In genomic region chr1:245378352-245379144, GRCh38 we compare ENCODE assay signal across 11 cellular contexts.
DNase-seq lines count a peak whose midpoint lies in the region; ATAC-seq, FAIRE-seq and TF ChIP-seq lines count a peak whose summit lies in the region.
"Had no signal": no experiment of that assay in that cellular context is flagged by ENCODE, and none has a peak within 500 bp of the region (broad histone marks: within the 10 kb centered on the region; RNA-seq: fewer than 3 reads in every experiment).

No MANE protein-coding gene starts in this region.

- no peak for TF ChIP-seq EP300 in K562 (IDR thresholded peaks at IDR 0.05; ENCODE audit: low read length)

- intact Hi-C loops in mammary epithelial cell (cut with micrococcal nuclease): no loop called here
- intact Hi-C loops in MCF 10A (cut with micrococcal nuclease): no loop called here
- intact Hi-C loops in K562 (cut with micrococcal nuclease): no loop called here

- BruUV-seq in mammary epithelial cell (replicated peaks; lab: Mats Ljungman, UMichigan) (no TSS peak), MCF 10A (replicated peaks; lab: Mats Ljungman, UMichigan) (no TSS peak), K562 (replicated peaks; lab: Mats Ljungman, UMichigan) (no TSS peak)

- H3K9ac ChIP-seq in mammary epithelial cell (ENCODE audit: insufficient read depth, low read length) (no peak overlapping the region), K562 (ENCODE audit: insufficient read depth in 1 of 2, low read depth in 2 of 2, low read length in 2 of 2) (no peak overlapping the region)

- WGBS in mammary epithelial cell (ENCODE audit: low coverage, missing lambda C conversion rate): 63% methylated on average over 6 of the region's 7 CpGs
- 2% methylated on average over 7 of the region's 7 CpGs for WGBS in K562 (ENCODE audit: insufficient coverage, low coverage, missing lambda C conversion rate)

- in situ Hi-C loops in mammary epithelial cell (cut with MboI; ENCODE audit: low sequenced_read_pairs in 2 of 2) (no loop called here), K562 (cut with MboI) (no loop called here)

- H3K36me3 Mint-ChIP-seq in MCF 10A (ENCODE audit: insufficient read depth, unreplicated experiment): no peaks in the 10 kb centered on the region

- H2AFZ ChIP-seq in mammary epithelial cell (ENCODE audit: low read depth, low read length): no peak overlapping the region
- H2AFZ ChIP-seq in K562 (ENCODE audit: low read depth, low read length): no peak overlapping the region; the same call in 1 of the 2 replicates

- H3K4me2 ChIP-seq in mammary epithelial cell (ENCODE audit: insufficient read depth, low read depth, low read length) (no peak overlapping the region), K562 (ENCODE audit: insufficient read depth, low read length) (no peak overlapping the region)

- TF ChIP-seq POLR2A in K562 (conservative IDR thresholded peaks at IDR 0.05): no peak

- no peaks in the 10 kb centered on the region for H3K79me2 ChIP-seq in mammary epithelial cell (ENCODE audit: insufficient read depth, low read length)
- no peaks in the 10 kb centered on the region for H3K79me2 ChIP-seq in K562 (ENCODE audit: control insufficient read depth, insufficient read depth, low read length)

- H3K27ac ChIP-seq in mammary epithelial cell (ENCODE audit: insufficient read depth, low read depth, low read length) (no peak overlapping the region), K562 (ENCODE audit: extremely low read depth, low read depth, low read length) (no peak overlapping the region)
- H3K27ac ChIP-seq: colonic mucosa, SK-N-MC had no signal

- H3K9me1 ChIP-seq in K562 (ENCODE audit: control insufficient read depth, insufficient read depth, low read length): no peaks in the 10 kb centered on the region

- H3K4me1 ChIP-seq in mammary epithelial cell (ENCODE audit: insufficient read depth, low read length) (no peaks in the 10 kb centered on the region), K562 (replicated peaks in 1 of 2; ENCODE audit: control insufficient read depth in 2 of 2, insufficient read depth in 2 of 2, low read length in 2 of 2) (no peaks in the 10 kb centered on the region)
- H3K4me1 ChIP-seq: colonic mucosa had no signal

- H3K36me3 ChIP-seq in mammary epithelial cell (ENCODE audit: insufficient read depth, low read length) (no peaks in the 10 kb centered on the region), K562 (ENCODE audit: control insufficient read depth, insufficient read depth, low read length) (no peaks in the 10 kb centered on the region)
- H3K36me3 ChIP-seq: colonic mucosa had no signal

- no peak for TF ChIP-seq RAD21 in K562 (CRISPR knock-in tag; conservative IDR thresholded peaks at IDR 0.05 in 1 of 2, IDR thresholded peaks at IDR 0.05 in 1 of 2)

- DNase-seq in mammary epithelial cell (peak; percentile 10), MCF 10A (ENCODE audit: unreplicated experiment) (no peak), M059J (ENCODE audit: low read depth) (peak; percentile 64), K562 (ENCODE audit: extremely low read depth in 1 of 4, low spot score in 3 of 4) (no peak), hippocampal formation (lab: John Stamatoyannopoulos, UW) (no peak), retina (no peak)
- peak; percentile 39 to 50 for DNase-seq in stimulated activated naive CD8-positive, alpha-beta T cell treated with anti-CD3 and anti-CD28 coated beads, Interleukin-15, amount 100 ng/mL, for 72 hours
- DNase-seq: colonic mucosa had no signal

- no peaks in the 10 kb centered on the region for H3K9me3 Mint-ChIP-seq in MCF 10A (ENCODE audit: unreplicated experiment)
- H3K9me3 Mint-ChIP-seq in stimulated activated naive CD8-positive, alpha-beta T cell treated with anti-CD3 and anti-CD28 coated beads, Interleukin-15, amount 100 ng/mL, for 72 hours: no peaks in the 10 kb centered on the region

- no peaks in the 10 kb centered on the region for H3K4me1 Mint-ChIP-seq in MCF 10A (ENCODE audit: insufficient read depth, unreplicated experiment)
- peaks cover 52% of the 10 kb centered on the region for H3K4me1 Mint-ChIP-seq in stimulated activated naive CD8-positive, alpha-beta T cell treated with anti-CD3 and anti-CD28 coated beads, Interleukin-15, amount 100 ng/mL, for 72 hours

- no peak overlapping the region for H3K27ac Mint-ChIP-seq in MCF 10A (ENCODE audit: low read depth, unreplicated experiment)
- no peak overlapping the region for H3K27ac Mint-ChIP-seq in stimulated activated naive CD8-positive, alpha-beta T cell treated with anti-CD3 and anti-CD28 coated beads, Interleukin-15, amount 100 ng/mL, for 72 hours

- FAIRE-seq in K562 (lab: Jason Lieb, UNC): peak; percentile 77

- H3K27me3 ChIP-seq in mammary epithelial cell (ENCODE audit: insufficient read depth, low read length) (no peaks in the 10 kb centered on the region), K562 (ENCODE audit: control insufficient read depth in 2 of 2, insufficient read depth in 2 of 2, low read length in 2 of 2) (peaks cover 43 to 50% of the 10 kb centered on the region in 2 experiments)
- H3K27me3 ChIP-seq: colonic mucosa had no signal

- H3K9me3 ChIP-seq in mammary epithelial cell (replicated peaks; ENCODE audit: insufficient read depth, low read length): peaks cover 8% of the 10 kb centered on the region
- no peaks in the 10 kb centered on the region for H3K9me3 ChIP-seq in K562 (replicated peaks; ENCODE audit: control insufficient read depth, insufficient read depth, low read depth, low read length)
- H3K9me3 ChIP-seq: colonic mucosa had no signal

- POLR2A ChIA-PET in MCF 10A (lab: Yijun Ruan, JAX) (interaction anchor here (0.5 kb wide), 1 partner anchor 109 kb away, joined by 3 read pairs; no protein-coding TSS in a partner anchor), K562 (lab: Yijun Ruan, JAX) (no interaction called here)

- dilution Hi-C loops in mammary epithelial cell (cut with HindIII; ENCODE audit: low sequenced_read_pairs): loop anchor here (5.0 kb wide), 1 partner anchor 34 kb away; no protein-coding TSS in a partner anchor

- H4K20me1 ChIP-seq in mammary epithelial cell (ENCODE audit: insufficient read depth, low read length) (no peaks in the 10 kb centered on the region), K562 (replicated peaks; ENCODE audit: control insufficient read depth, insufficient read depth, low read length) (0 out of 2 replicates have a peak, but pooled peaks cover 3% of the 10 kb centered on the region)

- H3K27me3 Mint-ChIP-seq in MCF 10A (ENCODE audit: insufficient read depth, unreplicated experiment): peaks cover 12% of the 10 kb centered on the region
- no peaks in the 10 kb centered on the region for H3K27me3 Mint-ChIP-seq in stimulated activated naive CD8-positive, alpha-beta T cell treated with anti-CD3 and anti-CD28 coated beads, Interleukin-15, amount 100 ng/mL, for 72 hours

- H3K4me3 Mint-ChIP-seq in MCF 10A (ENCODE audit: unreplicated experiment): no peak overlapping the region
- no peak overlapping the region for H3K4me3 Mint-ChIP-seq in stimulated activated naive CD8-positive, alpha-beta T cell treated with anti-CD3 and anti-CD28 coated beads, Interleukin-15, amount 100 ng/mL, for 72 hours

- CTCF ChIA-PET in mammary epithelial cell (lab: Charles Lee; ENCODE audit: low non-redundant PET): no interaction called here
- CTCF ChIA-PET in MCF 10A (lab: Yijun Ruan, JAX): interaction anchor here (0.5 to 0.6 kb wide), 2 partner anchors 1119 to 1152 kb away, joined by 4 read pairs; no protein-coding TSS in a partner anchor
- CTCF ChIA-PET in K562 (lab: Yijun Ruan, JAX; ENCODE audit: low intra/inter-chr PET ratio): interaction anchor here (0.6 kb wide), 1 partner anchor 219 kb away, joined by 5 read pairs; no protein-coding TSS in a partner anchor

- peak; percentile 68 for ATAC-seq in K562
- ATAC-seq in stimulated activated naive CD8-positive, alpha-beta T cell treated with anti-CD3 and anti-CD28 coated beads, Interleukin-15, amount 100 ng/mL, for 72 hours: peak; percentile 86
- ATAC-seq in GM21360 (IDR thresholded peaks at IDR 0.05; ENCODE audit: unreplicated experiment): no peak
- ATAC-seq: activated CD4-positive, CD25-positive, alpha-beta regulatory T cell treated with anti-CD3 and anti-CD28 coated beads, Interleukin-2, amount 50 U/mL, for 24 hours had no signal

- TF ChIP-seq CTCF in mammary epithelial cell (conservative IDR thresholded peaks at IDR 0.05 in 1 of 2, IDR thresholded peaks at IDR 0.05 in 1 of 2; ENCODE audit: extremely low read depth in 1 of 2, insufficient read depth in 1 of 2, low read depth in 1 of 2, low read length in 2 of 2) (no peak), MCF 10A (IDR thresholded peaks at IDR 0.05; ENCODE audit: unreplicated experiment) (no peak), K562 (IDR thresholded peaks at IDR 0.05 in 2 of 3, conservative IDR thresholded peaks at IDR 0.05 in 1 of 3; ENCODE audit: insufficient read depth in 2 of 3, low read depth in 1 of 3, low read length in 3 of 3) (no peak)

- H3K4me3 ChIP-seq in mammary epithelial cell (replicated peaks in 1 of 3; ENCODE audit: insufficient read depth in 1 of 3, low read depth in 2 of 3, low read length in 3 of 3) (no peak overlapping the region), K562 (no peak overlapping the region)
- H3K4me3 ChIP-seq: colonic mucosa, SK-N-MC had no signal

TF ChIP-seq in K562, 482 proteins besides CTCF, POLR2A, EP300 and RAD21 (continues in another document):
- TF ChIP-seq STAT5B (CRISPR knock-in tag; IDR thresholded peaks at IDR 0.05) (no peak), SP1 (CRISPR knock-in tag; IDR thresholded peaks at IDR 0.05) (no peak), NCOA4 (IDR thresholded peaks at IDR 0.05; ENCODE audit: partially characterized antibody) (no peak), EP400 (IDR thresholded peaks at IDR 0.05) (0 out of 2 replicates have a peak, but pooled peaks have one; percentile 14), YY1 (IDR thresholded peaks at IDR 0.05; ENCODE audit: borderline replicate concordance in 1 of 3, control insufficient read depth in 1 of 3, extremely low read depth in 1 of 3, insufficient read depth in 3 of 3, insufficient read length in 1 of 3, insufficient replicate concordance in 2 of 3, low read depth in 1 of 3, low read length in 2 of 3) (peak in 1 of 3 experiments; percentile 51), NRF1 (conservative IDR thresholded peaks at IDR 0.05 in 1 of 2, IDR thresholded peaks at IDR 0.05 in 1 of 2) (no peak), MEIS2 (IDR thresholded peaks at IDR 0.05; ENCODE audit: partially characterized antibody) (no peak), CBFA2T2 (conservative IDR thresholded peaks at IDR 0.05) (no peak), ZNF124 (CRISPR knock-in tag; IDR thresholded peaks at IDR 0.05) (no peak), NFATC3 (IDR thresholded peaks at IDR 0.05) (no peak), POLR2G (IDR thresholded peaks at IDR 0.05; ENCODE audit: low read depth, low read length) (no peak), CREB1 (IDR thresholded peaks at IDR 0.05) (no peak), CREB1 (CRISPR knock-in tag; IDR thresholded peaks at IDR 0.05) (no peak), FOXK1 (CRISPR knock-in tag; IDR thresholded peaks at IDR 0.05; ENCODE audit: borderline replicate concordance) (no peak)
- TF ChIP-seq, protein P1, sequence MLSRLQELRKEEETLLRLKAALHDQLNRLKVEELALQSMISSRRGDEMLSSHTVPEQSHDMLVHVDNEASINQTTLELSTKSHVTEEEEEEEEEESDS (CRISPR knock-in tag; IDR thresholded peaks at IDR 0.05): no peak

Comparison
In these comparisons a context has a peak if more than half of its experiments do, and no peak if none do; other contexts are left out.
1. DNase-seq: peak in mammary epithelial cell (single experiment), M059J (single experiment) and stimulated activated naive CD8-positive, alpha-beta T cell treated with anti-CD3 and anti-CD28 coated beads, Interleukin-15, amount 100 ng/mL, for 72 hours (2 of 2); none in MCF 10A (single experiment), K562 (0 of 4), hippocampal formation (0 of 2) and retina (single experiment).